Comparison of ENCODE assay signal across 3 cellular contexts in the genomic region with DNA sequence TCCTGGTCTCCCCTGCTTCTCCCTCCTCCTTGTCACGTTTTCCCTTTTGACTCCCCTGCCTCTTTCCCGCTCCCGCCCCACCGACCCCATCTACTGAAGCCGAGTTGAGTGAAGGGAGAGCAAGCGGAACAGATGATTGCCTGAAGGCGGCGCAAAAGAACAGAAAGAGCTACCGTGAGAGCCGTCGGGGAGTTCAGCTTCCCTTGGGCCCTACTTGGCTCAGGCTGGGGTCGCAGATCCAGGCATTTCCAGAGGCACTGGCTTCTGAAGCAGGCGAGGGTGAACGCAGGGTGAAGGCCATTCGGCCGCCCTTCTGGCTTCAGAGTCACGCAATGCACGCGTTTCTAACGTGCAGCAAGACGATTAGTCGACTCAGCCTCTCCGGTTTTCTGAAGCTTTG. TPM values are rescaled to one million over a fixed set of nuclear protein-coding genes. Genes with fewer than 3 reads are reported as not detected.
"Had no signal": no experiment of that assay in that cellular context is flagged by ENCODE, and none has a peak within 500 bp of the region (broad histone marks: within the 10 kb centered on the region; RNA-seq: fewer than 3 reads in every experiment).

No MANE protein-coding gene starts in this region.

RNA-seq across cellular contexts. Expression of gene RNU1-2, which starts 20.8 kb away (rescaled TPM):
- polyA plus RNA-seq: cardiac muscle cell, foreskin keratinocyte, heart left ventricle had no signal
